1 cellular context compared by ENCODE assay signal in genomic region chr11:84685976-84686375, GRCh38.
TF ChIP-seq lines count a peak whose summit lies in the region.

No MANE protein-coding gene starts in this region.

TF ChIP-seq in GM23338, 12 proteins besides CTCF, POLR2A, EP300 and RAD21 (continued from another document):
- TF ChIP-seq, protein P1, sequence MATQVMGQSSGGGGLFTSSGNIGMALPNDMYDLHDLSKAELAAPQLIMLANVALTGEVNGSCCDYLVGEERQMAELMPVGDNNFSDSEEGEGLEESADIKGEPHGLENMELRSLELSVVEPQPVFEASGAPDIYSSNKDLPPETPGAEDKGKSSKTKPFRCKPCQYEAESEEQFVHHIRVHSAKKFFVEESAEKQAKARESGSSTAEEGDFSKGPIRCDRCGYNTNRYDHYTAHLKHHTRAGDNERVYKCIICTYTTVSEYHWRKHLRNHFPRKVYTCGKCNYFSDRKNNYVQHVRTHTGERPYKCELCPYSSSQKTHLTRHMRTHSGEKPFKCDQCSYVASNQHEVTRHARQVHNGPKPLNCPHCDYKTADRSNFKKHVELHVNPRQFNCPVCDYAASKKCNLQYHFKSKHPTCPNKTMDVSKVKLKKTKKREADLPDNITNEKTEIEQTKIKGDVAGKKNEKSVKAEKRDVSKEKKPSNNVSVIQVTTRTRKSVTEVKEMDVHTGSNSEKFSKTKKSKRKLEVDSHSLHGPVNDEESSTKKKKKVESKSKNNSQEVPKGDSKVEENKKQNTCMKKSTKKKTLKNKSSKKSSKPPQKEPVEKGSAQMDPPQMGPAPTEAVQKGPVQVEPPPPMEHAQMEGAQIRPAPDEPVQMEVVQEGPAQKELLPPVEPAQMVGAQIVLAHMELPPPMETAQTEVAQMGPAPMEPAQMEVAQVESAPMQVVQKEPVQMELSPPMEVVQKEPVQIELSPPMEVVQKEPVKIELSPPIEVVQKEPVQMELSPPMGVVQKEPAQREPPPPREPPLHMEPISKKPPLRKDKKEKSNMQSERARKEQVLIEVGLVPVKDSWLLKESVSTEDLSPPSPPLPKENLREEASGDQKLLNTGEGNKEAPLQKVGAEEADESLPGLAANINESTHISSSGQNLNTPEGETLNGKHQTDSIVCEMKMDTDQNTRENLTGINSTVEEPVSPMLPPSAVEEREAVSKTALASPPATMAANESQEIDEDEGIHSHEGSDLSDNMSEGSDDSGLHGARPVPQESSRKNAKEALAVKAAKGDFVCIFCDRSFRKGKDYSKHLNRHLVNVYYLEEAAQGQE (IDR thresholded peaks at IDR 0.05; ENCODE audit: unreplicated experiment) = no peak
